In genomic region chr19:7492142-7493055, GRCh38 we compare ENCODE assay signal across 8 cellular contexts. TPM values are rescaled to one million over a fixed set of nuclear protein-coding genes. Genes with fewer than 3 reads are reported as not detected.
A peak's percentile ranks its signal among the peaks of the same experiment; 100 is the strongest.
DNase-seq lines count a peak whose midpoint lies in the region; ATAC-seq lines count a peak whose summit lies in the region.

No MANE protein-coding gene starts in this region.

- no peak overlapping the region for H2BK15ac ChIP-seq in mesenchymal stem cell (ENCODE audit: low read depth, poor library complexity, severe bottlenecking)

- no peak overlapping the region for H3K4me2 ChIP-seq in mesenchymal stem cell (ENCODE audit: low read length, poor library complexity, severe bottlenecking)

- H3K4me3 ChIP-seq in CD4-positive, alpha-beta memory T cell (ENCODE audit: low read length in 2 of 2), result no peak overlapping the region
- H3K4me3 ChIP-seq in mesenchymal stem cell (ENCODE audit: insufficient read depth in 1 of 2, low read depth in 1 of 2, low read length in 2 of 2), result no peak overlapping the region

- H3K9me3 ChIP-seq in CD4-positive, alpha-beta memory T cell (ENCODE audit: control insufficient read depth in 1 of 2, low read length in 2 of 2), result no peaks in the 10 kb centered on the region
- no peaks in the 10 kb centered on the region for H3K9me3 ChIP-seq in mesenchymal stem cell (ENCODE audit: control insufficient read depth, low read length)

- DNase-seq in CD4-positive, alpha-beta memory T cell, result peak in 3 of 5 donors; percentile 35 to 67 (median 41)
- peak; percentile 94 for DNase-seq in NOMO-1 treated with dmso at 0.1 percent for 144 hours (lab: John Stamatoyannopoulos, UW; ENCODE audit: unreplicated experiment)
- DNase-seq in mesenchymal stem cell, result peak; percentile 89
- DNase-seq in pons (ENCODE audit: low spot score), result no peak
- DNase-seq in T1000 (lab: John Stamatoyannopoulos, UW), result no peak

- no peak overlapping the region for H2AFZ ChIP-seq in mesenchymal stem cell (ENCODE audit: low read depth, low read length)

- intact Hi-C loops in CD4-positive, alpha-beta memory T cell (cut with micrococcal nuclease), result no loop called here

- no peak overlapping the region for H4K8ac ChIP-seq in mesenchymal stem cell (ENCODE audit: low read length)

- 78% methylated on average over 18 of the region's 19 CpGs for WGBS in mesenchymal stem cell

- no peaks in the 10 kb centered on the region for H3K27me3 ChIP-seq in CD4-positive, alpha-beta memory T cell (ENCODE audit: insufficient read depth, low read length)
- H3K27me3 ChIP-seq in mesenchymal stem cell (ENCODE audit: control insufficient read depth in 1 of 2, insufficient read depth in 1 of 2, low read length in 2 of 2), result peaks cover 1 to 5% of the 10 kb centered on the region in 2 experiments

- peak overlapping the region; percentile 25 for H4K91ac ChIP-seq in mesenchymal stem cell (ENCODE audit: low read length)

- H2AK5ac ChIP-seq in mesenchymal stem cell (ENCODE audit: low read length, severe bottlenecking), result no peak overlapping the region

- ATAC-seq in GM21717 (IDR thresholded peaks at IDR 0.05; ENCODE audit: unreplicated experiment), result no peak
- ATAC-seq in GM21515 (IDR thresholded peaks at IDR 0.05; ENCODE audit: unreplicated experiment), result no peak

- H3K9me3 Mint-ChIP-seq in CD4-positive, alpha-beta memory T cell, result peaks cover 0 to 11% (median 0%) of the 10 kb centered on the region in 8 donors
- H3K9me3 Mint-ChIP-seq in activated naive CD4-positive, alpha-beta T cell treated with anti-CD3 and anti-CD28 coated beads, Interleukin-2, amount 50 U/mL, for 24 hours, result no peaks in the 10 kb centered on the region

- H3K23ac ChIP-seq in mesenchymal stem cell (ENCODE audit: low read length in 2 of 2), result no peak overlapping the region

- POLR2A ChIA-PET in CD4-positive, alpha-beta memory T cell (lab: Charles Lee; ENCODE audit: partially characterized antibody), result no interaction called here

- peaks cover 3 to 22% (median 13%) of the 10 kb centered on the region in 4 donors for H3K4me1 Mint-ChIP-seq in CD4-positive, alpha-beta memory T cell
- H3K4me1 Mint-ChIP-seq in activated naive CD4-positive, alpha-beta T cell treated with anti-CD3 and anti-CD28 coated beads, Interleukin-2, amount 50 U/mL, for 24 hours, result peaks cover 11% of the 10 kb centered on the region

- peak overlapping the region in 1 of 8 donors; percentile 65 for H3K4me3 Mint-ChIP-seq in CD4-positive, alpha-beta memory T cell
- peak overlapping the region; percentile 1 for H3K4me3 Mint-ChIP-seq in activated naive CD4-positive, alpha-beta T cell treated with anti-CD3 and anti-CD28 coated beads, Interleukin-2, amount 50 U/mL, for 24 hours

- H3K4me1 ChIP-seq in CD4-positive, alpha-beta memory T cell (ENCODE audit: insufficient read depth, low read length), result peaks cover 12% of the 10 kb centered on the region
- peaks cover 6% of the 10 kb centered on the region for H3K4me1 ChIP-seq in mesenchymal stem cell (ENCODE audit: control insufficient read depth, insufficient read depth, low read depth, low read length)

- no peaks in the 10 kb centered on the region for H3K36me3 ChIP-seq in CD4-positive, alpha-beta memory T cell (ENCODE audit: insufficient read depth, low read length)
- no peaks in the 10 kb centered on the region for H3K36me3 ChIP-seq in mesenchymal stem cell (ENCODE audit: control insufficient read depth in 1 of 2, insufficient read depth in 2 of 2, low read depth in 1 of 2, low read length in 2 of 2)

- H3K9ac ChIP-seq in mesenchymal stem cell (ENCODE audit: low read length), result no peak overlapping the region

- H2BK12ac ChIP-seq in mesenchymal stem cell (ENCODE audit: low read length in 2 of 2), result peak overlapping the region; percentile 28 to 81

- H3K4ac ChIP-seq in mesenchymal stem cell (ENCODE audit: low read depth in 1 of 2, low read length in 2 of 2), result no peak overlapping the region

- H3K27ac Mint-ChIP-seq in CD4-positive, alpha-beta memory T cell, result peak overlapping the region in 4 of 7 donors; percentile 16 to 75 (median 64)
- H3K27ac Mint-ChIP-seq in activated naive CD4-positive, alpha-beta T cell treated with anti-CD3 and anti-CD28 coated beads, Interleukin-2, amount 50 U/mL, for 24 hours, result no peak overlapping the region

- H3K27me3 Mint-ChIP-seq in CD4-positive, alpha-beta memory T cell, result peaks cover 3 to 4% of the 10 kb centered on the region in 2 donors
- no peaks in the 10 kb centered on the region for H3K27me3 Mint-ChIP-seq in activated naive CD4-positive, alpha-beta T cell treated with anti-CD3 and anti-CD28 coated beads, Interleukin-2, amount 50 U/mL, for 24 hours

- no peak overlapping the region for H3K14ac ChIP-seq in mesenchymal stem cell (ENCODE audit: low read length in 2 of 2)

- no peak overlapping the region for H2BK120ac ChIP-seq in mesenchymal stem cell (ENCODE audit: low read depth, low read length)

- H3K36me3 Mint-ChIP-seq in CD4-positive, alpha-beta memory T cell, result no peaks in the 10 kb centered on the region
- H3K36me3 Mint-ChIP-seq in activated naive CD4-positive, alpha-beta T cell treated with anti-CD3 and anti-CD28 coated beads, Interleukin-2, amount 50 U/mL, for 24 hours, result no peaks in the 10 kb centered on the region

- no peak overlapping the region for H3K27ac ChIP-seq in CD4-positive, alpha-beta memory T cell (ENCODE audit: low read depth, low read length)
- H3K27ac ChIP-seq in mesenchymal stem cell (ENCODE audit: low read length, poor library complexity, severe bottlenecking), result no peak overlapping the region

- H2BK5ac ChIP-seq in mesenchymal stem cell (ENCODE audit: low read depth, low read length, poor library complexity, severe bottlenecking), result no peak overlapping the region

- H3K79me1 ChIP-seq in mesenchymal stem cell (replicated peaks; ENCODE audit: low read length, poor library complexity, severe bottlenecking), result no peaks in the 10 kb centered on the region

- H3K18ac ChIP-seq in mesenchymal stem cell (ENCODE audit: low read depth in 1 of 2, low read length in 2 of 2), result peak overlapping the region; percentile 24 to 80

- CTCF ChIA-PET in CD4-positive, alpha-beta memory T cell (lab: Charles Lee; ENCODE audit: partially characterized antibody), result no interaction called here

RNA-seq across cellular contexts. Expression of gene PEX11G, which starts 3.6 kb away (rescaled TPM):
- total RNA-seq in CD4-positive, alpha-beta memory T cell, result under 1 TPM; 0.64 to 0.73 TPM
- polyA plus RNA-seq in CD4-positive, alpha-beta memory T cell, result 1 to 10 TPM in 1 of 2 donors, under 1 TPM in 1; 0.64 to 1.7 TPM
- 0.87 TPM for polyA plus RNA-seq in mesenchymal stem cell (2013, experiment 1 of 2)
- 0.90 TPM for polyA plus RNA-seq in mesenchymal stem cell (2013, experiment 2 of 2)

RNA-seq across cellular contexts. Expression of gene ZNF358, which starts 23.5 kb away (rescaled TPM):
- 1 to 10 TPM; 8.4 to 8.7 TPM for total RNA-seq in CD4-positive, alpha-beta memory T cell
- 1 to 10 TPM in 1 of 2 donors, not detected in 1; 1.6 TPM for polyA plus RNA-seq in CD4-positive, alpha-beta memory T cell
- polyA plus RNA-seq in mesenchymal stem cell (2013, experiment 1 of 2), result 104 TPM
- polyA plus RNA-seq in mesenchymal stem cell (2013, experiment 2 of 2), result 105 TPM

RNA-seq across cellular contexts. Expression of gene MCOLN1, which starts 30.0 kb away (rescaled TPM):
- 10 to 100 TPM; 14.1 to 14.9 TPM for total RNA-seq in CD4-positive, alpha-beta memory T cell
- 1 to 10 TPM; 8.0 to 9.1 TPM for polyA plus RNA-seq in CD4-positive, alpha-beta memory T cell
- polyA plus RNA-seq in mesenchymal stem cell (2013, experiment 1 of 2), result 37.2 TPM
- polyA plus RNA-seq in mesenchymal stem cell (2013, experiment 2 of 2), result 35.0 TPM

RNA-seq across cellular contexts. Expression of gene PNPLA6, which starts 43.1 kb away (rescaled TPM):
- total RNA-seq in CD4-positive, alpha-beta memory T cell, result 100 to 1,000 TPM; 168 to 169 TPM
- 10 to 100 TPM in 1 of 2 donors, 1 to 10 TPM in 1; 4.7 to 14.1 TPM for polyA plus RNA-seq in CD4-positive, alpha-beta memory T cell
- polyA plus RNA-seq in mesenchymal stem cell (2013, experiment 1 of 2), result 65.6 TPM
- polyA plus RNA-seq in mesenchymal stem cell (2013, experiment 2 of 2), result 65.2 TPM

Comparison
In these comparisons a context has a peak if more than half of its experiments do, and no peak if none do; other contexts are left out.
1. DNase-seq: peak in CD4-positive, alpha-beta memory T cell (3 of 5), NOMO-1 treated with dmso at 0.1 percent for 144 hours (single experiment) and mesenchymal stem cell (single experiment); none in pons (single experiment) and T1000 (single experiment).